ENCODE assay signal across 9 cellular contexts in the genomic region with DNA sequence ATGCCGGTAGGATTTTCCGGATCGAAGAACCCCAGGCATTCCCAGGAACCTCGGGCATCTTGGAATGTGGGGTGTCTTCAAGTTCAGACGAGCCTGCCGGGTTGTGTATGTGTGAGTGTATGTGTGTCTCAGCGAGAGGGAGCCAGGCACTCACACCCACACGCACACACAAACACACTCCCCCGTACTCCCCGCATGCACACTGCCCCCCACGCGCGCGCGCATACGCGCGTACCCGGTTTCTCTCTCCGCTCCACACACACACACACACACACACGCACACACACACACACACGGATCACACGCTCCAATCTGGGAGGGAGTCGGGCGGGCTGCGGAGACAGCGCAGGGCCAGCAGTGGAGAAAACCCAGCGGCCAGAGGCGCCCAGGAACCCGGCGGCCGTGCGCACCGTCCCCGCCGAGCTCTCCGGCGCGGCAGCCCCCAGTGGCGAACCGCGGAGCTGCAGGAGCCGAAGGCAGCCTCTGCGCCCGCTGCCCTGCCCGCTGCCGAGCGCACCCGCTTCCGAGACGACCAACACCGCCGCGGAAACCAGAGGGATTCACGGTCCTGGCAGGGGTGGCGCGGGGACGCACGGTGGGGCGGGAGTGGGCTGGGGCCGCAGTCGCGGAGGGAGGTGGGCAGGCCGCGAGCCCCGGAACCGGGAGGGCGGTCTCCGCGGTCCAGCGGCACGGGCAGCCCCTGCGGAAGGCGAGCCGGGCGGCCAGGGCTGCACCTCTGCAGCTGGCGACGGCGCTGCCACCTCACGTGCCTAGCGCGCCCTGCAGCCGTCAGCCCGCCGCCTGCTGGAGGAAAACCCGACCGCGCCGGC. TPM values are rescaled to one million over a fixed set of nuclear protein-coding genes. Genes with fewer than 3 reads are reported as not detected.
DNase-seq lines count a peak whose midpoint lies in the region; ATAC-seq and TF ChIP-seq lines count a peak whose summit lies in the region.
"Had no signal": no experiment of that assay in that cellular context is flagged by ENCODE, and none has a peak within 500 bp of the region (broad histone marks: within the 10 kb centered on the region; RNA-seq: fewer than 3 reads in every experiment).

A gene (minus strand): TSS at position 125 of the 830 bp plus-strand sequence.

- H3K9ac ChIP-seq in BLaER1 (peak within 1 kb of the TSS; percentile 84), SK-N-MC (ENCODE audit: insufficient read length) (peak within 1 kb of the TSS; percentile 5)

- ATAC-seq in GM19397 (IDR thresholded peaks at IDR 0.05; ENCODE audit: unreplicated experiment) (peak; percentile 85), psoas muscle (peak; percentile 96 to 98 (median 96)), upper lobe of right lung (peak; percentile 96)

- no peaks in the 10 kb centered on the region for H3K9me3 ChIP-seq in BLaER1
- H3K9me3 ChIP-seq in SK-N-MC (ENCODE audit: low read depth, low read length): no peaks in the 10 kb centered on the region
- no peaks in the 10 kb centered on the region for H3K9me3 ChIP-seq in adrenal gland (replicated peaks in 1 of 3)
- H3K9me3 ChIP-seq in left ventricle myocardium inferior (replicated peaks): no peaks in the 10 kb centered on the region
- no peaks in the 10 kb centered on the region for H3K9me3 ChIP-seq in psoas muscle
- no peaks in the 10 kb centered on the region for H3K9me3 ChIP-seq in upper lobe of right lung

- intact Hi-C loops in adrenal gland (cut with DNase I) (loop anchor here in 1 of 2 donors (5.0 kb wide), 1 partner anchor 260 kb away; no protein-coding TSS in a partner anchor), left ventricle myocardium inferior (cut with micrococcal nuclease) (no loop called here), psoas muscle (cut with DNase I) (loop anchor here (5.0 to 10.0 kb wide), 4 partner anchors 173 to 605 kb away; no protein-coding TSS in a partner anchor), upper lobe of right lung (cut with DNase I) (no loop called here)

- H3K4me3 ChIP-seq in BLaER1 (peak within 1 kb of the TSS; percentile 86), SK-N-MC (peak within 1 kb of the TSS; percentile 78), adrenal gland (peak within 1 kb of the TSS in 2 of 4 donors; percentile 9 to 46), left ventricle myocardium inferior (peak within 1 kb of the TSS; percentile 62), psoas muscle (peak within 1 kb of the TSS; percentile 62), upper lobe of right lung (peak within 1 kb of the TSS; percentile 47)
- H3K4me3 ChIP-seq in Jurkat, Clone E6-1 (ENCODE audit: low read length): peak within 1 kb of the TSS; percentile 56
- H3K4me3 ChIP-seq: PC-9 had no signal

- no peaks in the 10 kb centered on the region for H3K36me3 ChIP-seq in BLaER1
- no peaks in the 10 kb centered on the region for H3K36me3 ChIP-seq in SK-N-MC (ENCODE audit: insufficient read depth, low read length)
- no peaks in the 10 kb centered on the region for H3K36me3 ChIP-seq in adrenal gland (replicated peaks in 1 of 2)
- H3K36me3 ChIP-seq in left ventricle myocardium inferior: no peaks in the 10 kb centered on the region
- no peaks in the 10 kb centered on the region for H3K36me3 ChIP-seq in psoas muscle (ENCODE audit: insufficient read depth in 1 of 2, low read depth in 1 of 2)
- H3K36me3 ChIP-seq in upper lobe of right lung: no peaks in the 10 kb centered on the region

- H3K27me3 ChIP-seq in BLaER1 (peaks cover 8% of the 10 kb centered on the region), adrenal gland (peaks cover 20% of the 10 kb centered on the region), left ventricle myocardium inferior (ENCODE audit: low read depth) (peaks cover 100% of the 10 kb centered on the region), psoas muscle (ENCODE audit: insufficient read depth in 3 of 3, low read length in 2 of 3) (peaks cover 0 to 2% (median 0%) of the 10 kb centered on the region in 3 donors), upper lobe of right lung (peaks cover 65% of the 10 kb centered on the region)

- H4K20me1 ChIP-seq in BLaER1: peaks cover 33% of the 10 kb centered on the region

- whole genome bisulfite sequencing in adrenal gland, 4 donors: 0 to 1% (median 1%) methylated on average over 10 to 89 of the region's 89 CpGs
- 0 to 1% (median 0%) methylated on average over 65 to 89 of the region's 89 CpGs for WGBS in psoas muscle, 3 donors

- DNase-seq in Jurkat, Clone E6-1 (ENCODE audit: low read depth, low spot score): peak; percentile 57
- DNase-seq in SK-N-MC (ENCODE audit: low read depth, low spot score) (no peak), adrenal gland (peak; percentile 71 to 83 (median 78)), left ventricle myocardium inferior (peak; percentile 58), psoas muscle (peak; percentile 75 to 86), upper lobe of right lung (peak; percentile 89)

- peaks cover 45% of the 10 kb centered on the region for H3K4me1 ChIP-seq in BLaER1
- peaks cover 0 to 15% of the 10 kb centered on the region in 2 donors for H3K4me1 ChIP-seq in adrenal gland (replicated peaks in 1 of 2)
- H3K4me1 ChIP-seq in left ventricle myocardium inferior: peaks cover 20% of the 10 kb centered on the region
- H3K4me1 ChIP-seq in psoas muscle: peaks cover 6% of the 10 kb centered on the region
- peaks cover 16% of the 10 kb centered on the region for H3K4me1 ChIP-seq in upper lobe of right lung

- H3K27ac ChIP-seq in BLaER1: peak within 1 kb of the TSS; percentile 78
- no peak within 1 kb of the TSS for H3K27ac ChIP-seq in SK-N-MC
- H3K27ac ChIP-seq in adrenal gland: peak within 1 kb of the TSS in 2 of 5 donors; percentile 21 to 38
- peak within 1 kb of the TSS; percentile 30 for H3K27ac ChIP-seq in left ventricle myocardium inferior (replicated peaks)
- H3K27ac ChIP-seq in psoas muscle: peak within 1 kb of the TSS; percentile 55
- H3K27ac ChIP-seq in upper lobe of right lung: no peak within 1 kb of the TSS
- H3K27ac ChIP-seq: PC-9 had no signal

- TF ChIP-seq POLR2A in adrenal gland (IDR thresholded peaks at IDR 0.05): no peak

- peak within 1 kb of the TSS; percentile 98 for H3K4me2 ChIP-seq in BLaER1
- H3K4me2 ChIP-seq: PC-9 had no signal

- TF ChIP-seq CTCF in adrenal gland (IDR thresholded peaks at IDR 0.05) (peak; percentile 27 to 85 (median 62)), left ventricle myocardium inferior (IDR thresholded peaks at IDR 0.05; ENCODE audit: borderline replicate concordance) (peak; percentile 71), psoas muscle (IDR thresholded peaks at IDR 0.05) (peak; percentile 65), upper lobe of right lung (IDR thresholded peaks at IDR 0.05) (peak; percentile 59)

RNA-seq across cellular contexts. Expression of the gene that starts here (rescaled TPM):
- polyA plus RNA-seq in Jurkat, Clone E6-1 (2012; ENCODE audit: insufficient read depth, insufficient read length): not detected
- total RNA-seq in adrenal gland (under 1 TPM in 5 of 8 donors, not detected in 3; 0.07 to 0.74 (median 0.13) TPM), left ventricle myocardium inferior (not detected), psoas muscle (not detected), upper lobe of right lung (not detected)
- polyA plus RNA-seq in adrenal gland (under 1 TPM; 0.03 to 0.18 (median 0.16) TPM), psoas muscle (under 1 TPM in 1 of 3 donors, not detected in 2; 0.06 TPM)
- total RNA-seq: PC-9 had no signal

Comparison
In these comparisons a context has a peak if more than half of its experiments do, and no peak if none do; other contexts are left out.
1. Peak in DNase-seq in adrenal gland; RNA of the gene not detected or under 1 TPM.
2. Peak in DNase-seq, H3K4me3 ChIP-seq and H3K27ac ChIP-seq in left ventricle myocardium inferior; RNA of the gene not detected or under 1 TPM.
3. Peak in DNase-seq, ATAC-seq, H3K4me3 ChIP-seq and H3K27ac ChIP-seq in psoas muscle; RNA of the gene not detected or under 1 TPM.
4. Peak in DNase-seq, ATAC-seq and H3K4me3 ChIP-seq in upper lobe of right lung; RNA of the gene not detected or under 1 TPM.
5. intact Hi-C loops: an anchor here in psoas muscle (5.0 to 10.0 kb wide); none called in left ventricle myocardium inferior and upper lobe of right lung.